In the genomic region with DNA sequence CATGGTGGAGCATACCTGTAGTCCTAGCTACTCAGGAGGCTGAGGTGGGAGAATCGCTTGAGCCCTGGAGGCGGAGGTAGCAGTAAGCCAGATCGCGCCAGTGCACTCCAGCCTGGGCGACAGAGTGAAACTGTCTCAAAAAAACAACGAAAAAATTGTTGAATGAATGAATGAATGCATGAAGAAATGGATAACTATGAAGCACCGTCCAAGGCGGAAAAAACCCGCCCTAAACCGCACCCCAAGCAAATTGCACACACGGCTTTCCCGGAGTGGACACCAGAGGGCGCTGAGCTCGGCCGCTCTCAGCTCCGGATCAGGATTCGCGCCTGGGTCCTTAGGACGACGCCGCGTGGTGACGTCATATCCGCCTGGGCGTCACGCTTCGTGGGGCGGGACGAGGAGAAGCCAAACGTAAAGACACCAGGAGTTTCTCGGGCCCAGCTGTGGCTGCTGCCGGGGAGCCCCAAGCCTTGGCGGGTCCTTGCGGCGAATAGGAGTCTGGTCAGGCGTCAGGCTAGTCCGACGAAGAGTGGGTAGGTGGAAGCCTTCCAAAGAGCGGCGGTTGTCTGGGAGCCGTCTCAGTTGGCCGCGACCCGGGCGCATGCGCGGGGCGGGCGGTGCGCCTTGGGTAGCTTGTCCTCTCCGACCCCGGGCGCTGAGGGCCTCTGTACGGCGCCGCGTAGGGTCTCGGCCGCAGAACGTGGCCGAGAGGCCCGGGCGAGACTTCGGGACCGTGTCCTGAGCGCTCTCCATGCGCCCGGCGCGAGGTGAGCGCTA, we compare ENCODE assay signal across 8 cellular contexts.
DNase-seq lines count a peak whose midpoint lies in the region; ATAC-seq lines count a peak whose summit lies in the region.

TSS of gene HTD2 (plus strand) at position 639 of the 780 bp plus-strand sequence. CDS start 11,094 bp downstream, outside the sequence.
TSS of gene RPP14 (plus strand) at position 364 of the 780 bp plus-strand sequence. CDS start 4,085 bp downstream, outside the sequence.

- no peaks in the 10 kb centered on the region for H3K9me3 Mint-ChIP-seq in central memory CD8-positive, alpha-beta T cell

- DNase-seq in AML-193 (lab: John Stamatoyannopoulos, UW) (peak; percentile 97 to 98), NCI-H345 treated with DMSO at 0.1 percent for 48 hours (lab: John Stamatoyannopoulos, UW; ENCODE audit: unreplicated experiment) (peak; percentile 82), inferior parietal cortex (ENCODE audit: extremely low spot score) (peak; percentile 98)
- DNase-seq in activated CD4-positive, CD25-positive, alpha-beta regulatory T cell treated with anti-CD3 and anti-CD28 coated beads, Interleukin-2, amount 50 U/mL, for 16 hours (ENCODE audit: low read depth, low spot score), result peak; percentile 96
- peak; percentile 97 to 99 for DNase-seq in central memory CD8-positive, alpha-beta T cell (ENCODE audit: low spot score in 2 of 2)
- peak; percentile 98 to 99 for DNase-seq in stimulated activated CD4-positive, alpha-beta T cell treated with anti-CD3 and anti-CD28 coated beads, Interleukin-12 subunit alpha, Interleukin-12 subunit beta, amount 100 ng/mL, for 24 hours (ENCODE audit: low read depth in 2 of 2)

- peak within 1 kb of the TSS; percentile 94 for H3K4me3 Mint-ChIP-seq in central memory CD8-positive, alpha-beta T cell

- peaks cover 20% of the 10 kb centered on the region for H3K27me3 Mint-ChIP-seq in central memory CD8-positive, alpha-beta T cell

- H3K36me3 Mint-ChIP-seq in central memory CD8-positive, alpha-beta T cell (ENCODE audit: insufficient read depth), result peaks cover 36% of the 10 kb centered on the region

- ATAC-seq in GM19025 (IDR thresholded peaks at IDR 0.05; ENCODE audit: low read depth, unreplicated experiment), result peak; percentile 87
- ATAC-seq in HG03342 (IDR thresholded peaks at IDR 0.05; ENCODE audit: unreplicated experiment), result peak; percentile 86
- ATAC-seq in central memory CD8-positive, alpha-beta T cell (replicated peaks; ENCODE audit: extremely low read depth, poor library complexity, severe bottlenecking), result peak; percentile 93

- peak within 1 kb of the TSS; percentile 99 for H3K27ac Mint-ChIP-seq in central memory CD8-positive, alpha-beta T cell (ENCODE audit: low read depth)

- peaks cover 35% of the 10 kb centered on the region for H3K4me1 Mint-ChIP-seq in central memory CD8-positive, alpha-beta T cell

Comparison
In these comparisons a context has a peak if more than half of its experiments do, and no peak if none do; other contexts are left out.
1. Peak in every context shown above with its lines: DNase-seq and ATAC-seq.